In the genomic region with DNA sequence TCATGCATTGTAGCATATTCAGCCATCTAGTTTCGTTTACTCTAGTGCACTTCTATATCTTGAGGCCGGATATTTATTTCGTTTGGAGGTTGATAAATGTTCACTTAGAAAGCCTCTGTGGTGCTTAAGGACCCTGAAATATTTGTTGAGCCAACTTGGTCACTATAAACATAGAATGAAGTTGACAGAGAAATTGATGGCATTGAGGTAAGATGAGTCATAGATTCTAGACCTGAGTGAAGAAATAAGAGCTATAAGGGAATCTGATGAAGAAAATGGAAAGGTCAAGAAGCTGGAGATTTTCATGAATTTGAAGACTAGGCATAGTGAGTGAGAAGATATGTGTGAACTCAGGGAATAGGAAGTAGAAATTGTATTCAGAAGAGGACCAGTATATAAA, we compare ENCODE assay signal across 2 cellular contexts.
TF ChIP-seq lines count a peak whose summit lies in the region.

No MANE protein-coding gene starts in this region.

TF ChIP-seq in SK-N-SH, 30 proteins besides CTCF, POLR2A, EP300 and RAD21 (continued from another document):
- TF ChIP-seq, protein P1, sequence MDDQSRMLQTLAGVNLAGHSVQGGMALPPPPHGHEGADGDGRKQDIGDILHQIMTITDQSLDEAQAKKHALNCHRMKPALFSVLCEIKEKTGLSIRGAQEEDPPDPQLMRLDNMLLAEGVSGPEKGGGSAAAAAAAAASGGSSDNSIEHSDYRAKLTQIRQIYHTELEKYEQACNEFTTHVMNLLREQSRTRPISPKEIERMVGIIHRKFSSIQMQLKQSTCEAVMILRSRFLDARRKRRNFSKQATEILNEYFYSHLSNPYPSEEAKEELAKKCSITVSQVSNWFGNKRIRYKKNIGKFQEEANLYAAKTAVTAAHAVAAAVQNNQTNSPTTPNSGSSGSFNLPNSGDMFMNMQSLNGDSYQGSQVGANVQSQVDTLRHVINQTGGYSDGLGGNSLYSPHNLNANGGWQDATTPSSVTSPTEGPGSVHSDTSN (IDR thresholded peaks at IDR 0.05): peak; percentile 31; the same call in 1 of the 2 replicates
- TF ChIP-seq TCF12 (IDR thresholded peaks at IDR 0.05): no peak
- TF ChIP-seq, protein P2, sequence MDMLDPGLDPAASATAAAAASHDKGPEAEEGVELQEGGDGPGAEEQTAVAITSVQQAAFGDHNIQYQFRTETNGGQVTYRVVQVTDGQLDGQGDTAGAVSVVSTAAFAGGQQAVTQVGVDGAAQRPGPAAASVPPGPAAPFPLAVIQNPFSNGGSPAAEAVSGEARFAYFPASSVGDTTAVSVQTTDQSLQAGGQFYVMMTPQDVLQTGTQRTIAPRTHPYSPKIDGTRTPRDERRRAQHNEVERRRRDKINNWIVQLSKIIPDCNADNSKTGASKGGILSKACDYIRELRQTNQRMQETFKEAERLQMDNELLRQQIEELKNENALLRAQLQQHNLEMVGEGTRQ (IDR thresholded peaks at IDR 0.05; ENCODE audit: borderline replicate concordance, low read depth, low read length): no peak

TF ChIP-seq in SK-N-SH treated with all-trans-retinoic acid at 6 μM for 48 hours, 23 proteins besides CTCF, POLR2A, EP300 and RAD21 (continued from another document):
- TF ChIP-seq, protein P3, sequence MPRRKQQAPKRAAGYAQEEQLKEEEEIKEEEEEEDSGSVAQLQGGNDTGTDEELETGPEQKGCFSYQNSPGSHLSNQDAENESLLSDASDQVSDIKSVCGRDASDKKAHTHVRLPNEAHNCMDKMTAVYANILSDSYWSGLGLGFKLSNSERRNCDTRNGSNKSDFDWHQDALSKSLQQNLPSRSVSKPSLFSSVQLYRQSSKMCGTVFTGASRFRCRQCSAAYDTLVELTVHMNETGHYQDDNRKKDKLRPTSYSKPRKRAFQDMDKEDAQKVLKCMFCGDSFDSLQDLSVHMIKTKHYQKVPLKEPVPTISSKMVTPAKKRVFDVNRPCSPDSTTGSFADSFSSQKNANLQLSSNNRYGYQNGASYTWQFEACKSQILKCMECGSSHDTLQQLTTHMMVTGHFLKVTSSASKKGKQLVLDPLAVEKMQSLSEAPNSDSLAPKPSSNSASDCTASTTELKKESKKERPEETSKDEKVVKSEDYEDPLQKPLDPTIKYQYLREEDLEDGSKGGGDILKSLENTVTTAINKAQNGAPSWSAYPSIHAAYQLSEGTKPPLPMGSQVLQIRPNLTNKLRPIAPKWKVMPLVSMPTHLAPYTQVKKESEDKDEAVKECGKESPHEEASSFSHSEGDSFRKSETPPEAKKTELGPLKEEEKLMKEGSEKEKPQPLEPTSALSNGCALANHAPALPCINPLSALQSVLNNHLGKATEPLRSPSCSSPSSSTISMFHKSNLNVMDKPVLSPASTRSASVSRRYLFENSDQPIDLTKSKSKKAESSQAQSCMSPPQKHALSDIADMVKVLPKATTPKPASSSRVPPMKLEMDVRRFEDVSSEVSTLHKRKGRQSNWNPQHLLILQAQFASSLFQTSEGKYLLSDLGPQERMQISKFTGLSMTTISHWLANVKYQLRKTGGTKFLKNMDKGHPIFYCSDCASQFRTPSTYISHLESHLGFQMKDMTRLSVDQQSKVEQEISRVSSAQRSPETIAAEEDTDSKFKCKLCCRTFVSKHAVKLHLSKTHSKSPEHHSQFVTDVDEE (CRISPR knock-in tag; IDR thresholded peaks at IDR 0.05): no peak
- no peak for TF ChIP-seq TOX (CRISPR knock-in tag; IDR thresholded peaks at IDR 0.05; ENCODE audit: borderline replicate concordance)
- no peak for TF ChIP-seq ZNF70 (CRISPR knock-in tag; IDR thresholded peaks at IDR 0.05)
- TF ChIP-seq ZFP3 (CRISPR knock-in tag; IDR thresholded peaks at IDR 0.05): no peak
- TF ChIP-seq BACH2 (CRISPR knock-in tag; IDR thresholded peaks at IDR 0.05; ENCODE audit: borderline replicate concordance): no peak
- no peak for TF ChIP-seq GLIS3 (CRISPR knock-in tag; IDR thresholded peaks at IDR 0.05)
- TF ChIP-seq SNAI2 (CRISPR knock-in tag; IDR thresholded peaks at IDR 0.05): no peak
- TF ChIP-seq, protein P4, sequence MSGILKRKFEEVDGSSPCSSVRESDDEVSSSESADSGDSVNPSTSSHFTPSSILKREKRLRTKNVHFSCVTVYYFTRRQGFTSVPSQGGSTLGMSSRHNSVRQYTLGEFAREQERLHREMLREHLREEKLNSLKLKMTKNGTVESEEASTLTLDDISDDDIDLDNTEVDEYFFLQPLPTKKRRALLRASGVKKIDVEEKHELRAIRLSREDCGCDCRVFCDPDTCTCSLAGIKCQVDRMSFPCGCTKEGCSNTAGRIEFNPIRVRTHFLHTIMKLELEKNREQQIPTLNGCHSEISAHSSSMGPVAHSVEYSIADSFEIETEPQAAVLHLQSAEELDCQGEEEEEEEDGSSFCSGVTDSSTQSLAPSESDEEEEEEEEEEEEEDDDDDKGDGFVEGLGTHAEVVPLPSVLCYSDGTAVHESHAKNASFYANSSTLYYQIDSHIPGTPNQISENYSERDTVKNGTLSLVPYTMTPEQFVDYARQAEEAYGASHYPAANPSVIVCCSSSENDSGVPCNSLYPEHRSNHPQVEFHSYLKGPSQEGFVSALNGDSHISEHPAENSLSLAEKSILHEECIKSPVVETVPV (CRISPR knock-in tag; IDR thresholded peaks at IDR 0.05): no peak
- no peak for TF ChIP-seq TCF4 (CRISPR knock-in tag; IDR thresholded peaks at IDR 0.05; ENCODE audit: borderline replicate concordance)
- no peak for TF ChIP-seq ZC3H10 (CRISPR knock-in tag; IDR thresholded peaks at IDR 0.05)
- TF ChIP-seq OSR1 (CRISPR knock-in tag; IDR thresholded peaks at IDR 0.05): no peak
- no peak for TF ChIP-seq RARB (CRISPR knock-in tag; IDR thresholded peaks at IDR 0.05)
